In genomic region chr7:36716802-36717201, GRCh38 we compare ENCODE assay signal across 4 cellular contexts. TPM values are rescaled to one million over a fixed set of nuclear protein-coding genes. Genes with fewer than 3 reads are reported as not detected.
"Had no signal": no experiment of that assay in that cellular context is flagged by ENCODE, and none has a peak within 500 bp of the region (broad histone marks: within the 10 kb centered on the region; RNA-seq: fewer than 3 reads in every experiment).

No MANE protein-coding gene starts in this region.

RNA-seq across cellular contexts. Expression of gene AOAH, which starts 7.5 kb away (rescaled TPM):
- total RNA-seq: HepG2, IMR-90, PC-9, RPMI7951 had no signal
- polyA plus RNA-seq: HepG2, IMR-90 had no signal
